Comparison of ENCODE assay signal across 8 cellular contexts in genomic region chr1:200409203-200409760, GRCh38. TPM values are rescaled to one million over a fixed set of nuclear protein-coding genes. Genes with fewer than 3 reads are reported as not detected.
DNase-seq lines count a peak whose midpoint lies in the region; ATAC-seq, FAIRE-seq and TF ChIP-seq lines count a peak whose summit lies in the region.

No MANE protein-coding gene starts in this region.

- intact Hi-C loops in endothelial cell of umbilical vein (cut with micrococcal nuclease) = loop anchor here (5.0 kb wide), 1 partner anchor 272 kb away; no protein-coding TSS in a partner anchor
- intact Hi-C loops in naive thymus-derived CD4-positive, alpha-beta T cell (cut with micrococcal nuclease) = loop anchor here in 1 of 2 donors (10.0 kb wide), 1 partner anchor 746 kb away; the partner anchor contains the start of gene TMEM9

- peak overlapping the region; percentile 95 for H2AFZ ChIP-seq in endothelial cell of umbilical vein (ENCODE audit: low read depth, low read length)

- H3K36me3 ChIP-seq in endothelial cell of umbilical vein (ENCODE audit: control insufficient read depth in 2 of 2, extremely low read depth in 1 of 2, insufficient read depth in 2 of 2, low read length in 2 of 2) = peaks cover 2 to 18% of the 10 kb centered on the region in 2 experiments
- H3K36me3 ChIP-seq in naive thymus-derived CD4-positive, alpha-beta T cell (ENCODE audit: control insufficient read depth in 2 of 3, insufficient read depth in 3 of 3, low read length in 3 of 3) = peaks cover 0 to 10% (median 0%) of the 10 kb centered on the region in 3 experiments

- H3K79me2 ChIP-seq in endothelial cell of umbilical vein (ENCODE audit: control insufficient read depth, insufficient read depth, low read length) = peaks cover 51% of the 10 kb centered on the region

- H3K9me3 Mint-ChIP-seq in activated CD4-positive, alpha-beta T cell treated with anti-CD3 and anti-CD28 coated beads, Interleukin-2, amount 10 ng/mL, durations not matched to agents 7 days and 5 days = peaks cover 3% of the 10 kb centered on the region
- H3K9me3 Mint-ChIP-seq in naive thymus-derived CD4-positive, alpha-beta T cell = peaks cover 0 to 7% (median 2%) of the 10 kb centered on the region in 11 donors
- no peaks in the 10 kb centered on the region for H3K9me3 Mint-ChIP-seq in stimulated activated naive CD8-positive, alpha-beta T cell treated with anti-CD3 and anti-CD28 coated beads, Interleukin-15, amount 100 ng/mL, for 72 hours

- H3K4me1 ChIP-seq in endothelial cell of umbilical vein (ENCODE audit: control insufficient read depth, extremely low read depth, insufficient read depth, low read length) = peaks cover 34% of the 10 kb centered on the region
- H3K4me1 ChIP-seq in naive thymus-derived CD4-positive, alpha-beta T cell (ENCODE audit: control insufficient read depth in 2 of 2, insufficient read depth in 2 of 2, low read length in 2 of 2) = peaks cover 36 to 37% of the 10 kb centered on the region in 2 donors

- TF ChIP-seq POLR2A in endothelial cell of umbilical vein (IDR thresholded peaks at IDR 0.05; ENCODE audit: low read depth, low read length) = no peak

- CTCF ChIA-PET in activated CD4-positive, alpha-beta T cell treated with anti-CD3 and anti-CD28 coated beads, Interleukin-2, amount 10 ng/mL, durations not matched to agents 7 days and 5 days (lab: Charles Lee) = interaction anchor here (1.2 kb wide), 1 partner anchor 32 kb away, joined by 4 read pairs; no protein-coding TSS in a partner anchor
- CTCF ChIA-PET in endothelial cell of umbilical vein (lab: Charles Lee) = interaction anchor here (1.0 to 1.4 kb wide), 3 partner anchors 12 to 81 kb away, joined by 3 to 5 read pairs (median 3); no protein-coding TSS in a partner anchor
- CTCF ChIA-PET in naive thymus-derived CD4-positive, alpha-beta T cell (lab: Charles Lee) = interaction anchor here (1.3 kb wide), 1 partner anchor 105 kb away, joined by 4 read pairs; no protein-coding TSS in a partner anchor

- H3K9me1 ChIP-seq in endothelial cell of umbilical vein (replicated peaks; ENCODE audit: control insufficient read depth, extremely low read depth, insufficient read depth, low read length) = no peaks in the 10 kb centered on the region

- ATAC-seq in GM19023 (IDR thresholded peaks at IDR 0.05; ENCODE audit: unreplicated experiment) = peak; percentile 37
- ATAC-seq in HG03280 (IDR thresholded peaks at IDR 0.05; ENCODE audit: unreplicated experiment) = peak; percentile 32
- peak; percentile 44 for ATAC-seq in naive thymus-derived CD4-positive, alpha-beta T cell
- ATAC-seq in stimulated activated naive CD8-positive, alpha-beta T cell treated with anti-CD3 and anti-CD28 coated beads, Interleukin-15, amount 100 ng/mL, for 72 hours = peak; percentile 45

- DNase-seq in ACHN = peak; percentile 29
- DNase-seq in activated CD4-positive, alpha-beta T cell treated with anti-CD3 and anti-CD28 coated beads, Interleukin-2, amount 10 ng/mL, durations not matched to agents 7 days and 5 days = peak; percentile 34
- peak; percentile 59 for DNase-seq in endothelial cell of umbilical vein (ENCODE audit: low read depth, low spot score)
- DNase-seq in naive thymus-derived CD4-positive, alpha-beta T cell = peak in 1 of 9 donors; percentile 33
- DNase-seq in stimulated activated naive CD8-positive, alpha-beta T cell treated with anti-CD3 and anti-CD28 coated beads, Interleukin-15, amount 100 ng/mL, for 72 hours = peak; percentile 39 to 44
- DNase-seq in RCC 7860 (ENCODE audit: low spot score) = no peak

- peak overlapping the region; percentile 97 for H3K4me3 Mint-ChIP-seq in activated CD4-positive, alpha-beta T cell treated with anti-CD3 and anti-CD28 coated beads, Interleukin-2, amount 10 ng/mL, durations not matched to agents 7 days and 5 days
- H3K4me3 Mint-ChIP-seq in naive thymus-derived CD4-positive, alpha-beta T cell = peak overlapping the region; percentile 93 to 100 (median 98)
- peak overlapping the region; percentile 87 to 89 for H3K4me3 Mint-ChIP-seq in stimulated activated naive CD8-positive, alpha-beta T cell treated with anti-CD3 and anti-CD28 coated beads, Interleukin-15, amount 100 ng/mL, for 72 hours

- H3K4me2 ChIP-seq in endothelial cell of umbilical vein (ENCODE audit: insufficient read depth, low read length) = peak overlapping the region; percentile 86

- dilution Hi-C loops in endothelial cell of umbilical vein (cut with MboI; ENCODE audit: extremely low pct_ligation_motif_present, low sequenced_read_pairs) = no loop called here

- POLR2A ChIA-PET in activated CD4-positive, alpha-beta T cell treated with anti-CD3 and anti-CD28 coated beads, Interleukin-2, amount 10 ng/mL, durations not matched to agents 7 days and 5 days (lab: Charles Lee) = no interaction called here
- POLR2A ChIA-PET in endothelial cell of umbilical vein (lab: Charles Lee) = no interaction called here
- POLR2A ChIA-PET in naive thymus-derived CD4-positive, alpha-beta T cell (lab: Charles Lee) = interaction anchor here (0.6 kb wide), 1 partner anchor 105 kb away, joined by 4 read pairs; no protein-coding TSS in a partner anchor

- in situ Hi-C loops in ACHN (cut with HindIII; ENCODE audit: low pct_ligation_motif_present, low pct_unique_long_range_greater_than_20kb, low sequenced_read_pairs) = no loop called here

- H3K27me3 Mint-ChIP-seq in activated CD4-positive, alpha-beta T cell treated with anti-CD3 and anti-CD28 coated beads, Interleukin-2, amount 10 ng/mL, durations not matched to agents 7 days and 5 days = peaks cover 7% of the 10 kb centered on the region
- peaks cover 0 to 12% (median 0%) of the 10 kb centered on the region in 5 donors for H3K27me3 Mint-ChIP-seq in naive thymus-derived CD4-positive, alpha-beta T cell
- H3K27me3 Mint-ChIP-seq in stimulated activated naive CD8-positive, alpha-beta T cell treated with anti-CD3 and anti-CD28 coated beads, Interleukin-15, amount 100 ng/mL, for 72 hours = no peaks in the 10 kb centered on the region

- peaks cover 55% of the 10 kb centered on the region for H3K4me1 Mint-ChIP-seq in activated CD4-positive, alpha-beta T cell treated with anti-CD3 and anti-CD28 coated beads, Interleukin-2, amount 10 ng/mL, durations not matched to agents 7 days and 5 days
- H3K4me1 Mint-ChIP-seq in naive thymus-derived CD4-positive, alpha-beta T cell = peaks cover 36 to 69% (median 58%) of the 10 kb centered on the region in 7 donors
- H3K4me1 Mint-ChIP-seq in stimulated activated naive CD8-positive, alpha-beta T cell treated with anti-CD3 and anti-CD28 coated beads, Interleukin-15, amount 100 ng/mL, for 72 hours = peaks cover 55% of the 10 kb centered on the region

- H3K4me3 ChIP-seq in endothelial cell of umbilical vein (replicated peaks in 1 of 3; ENCODE audit: insufficient read depth in 1 of 3, low read depth in 1 of 3, low read length in 3 of 3) = peak overlapping the region; percentile 87 to 98 (median 95)
- H3K4me3 ChIP-seq in naive thymus-derived CD4-positive, alpha-beta T cell (ENCODE audit: low read length) = peak overlapping the region; percentile 69

- H3K9ac ChIP-seq in endothelial cell of umbilical vein (replicated peaks; ENCODE audit: extremely low read depth, insufficient read depth, low read length) = peak overlapping the region; percentile 98

- peaks cover 13% of the 10 kb centered on the region for H4K20me1 ChIP-seq in endothelial cell of umbilical vein (replicated peaks; ENCODE audit: control insufficient read depth, extremely low read depth, insufficient read depth, low read length)

- TF ChIP-seq CTCF in endothelial cell of umbilical vein (IDR thresholded peaks at IDR 0.05; ENCODE audit: extremely low read depth in 1 of 2, insufficient read depth in 1 of 2, low read depth in 1 of 2, low read length in 2 of 2) = no peak

- H3K9me3 ChIP-seq in endothelial cell of umbilical vein (replicated peaks; ENCODE audit: control insufficient read depth, insufficient read depth, low read length) = no peaks in the 10 kb centered on the region
- H3K9me3 ChIP-seq in naive thymus-derived CD4-positive, alpha-beta T cell (ENCODE audit: control insufficient read depth in 2 of 3, low read length in 3 of 3) = no peaks in the 10 kb centered on the region

- BruUV-seq in endothelial cell of umbilical vein (replicated peaks; lab: Mats Ljungman, UMichigan) = no TSS peak

- H3K36me3 Mint-ChIP-seq in activated CD4-positive, alpha-beta T cell treated with anti-CD3 and anti-CD28 coated beads, Interleukin-2, amount 10 ng/mL, durations not matched to agents 7 days and 5 days (ENCODE audit: low read depth) = peaks cover 46% of the 10 kb centered on the region
- H3K36me3 Mint-ChIP-seq in naive thymus-derived CD4-positive, alpha-beta T cell = peaks cover 6 to 40% (median 30%) of the 10 kb centered on the region in 5 donors

- peak overlapping the region; percentile 86 for H3K27ac ChIP-seq in endothelial cell of umbilical vein (ENCODE audit: insufficient read depth, low read depth, low read length)
- H3K27ac ChIP-seq in naive thymus-derived CD4-positive, alpha-beta T cell (ENCODE audit: low read depth, low read length) = peak overlapping the region; percentile 86

- peak overlapping the region; percentile 94 for H3K27ac Mint-ChIP-seq in activated CD4-positive, alpha-beta T cell treated with anti-CD3 and anti-CD28 coated beads, Interleukin-2, amount 10 ng/mL, durations not matched to agents 7 days and 5 days
- peak overlapping the region; percentile 92 to 99 (median 97) for H3K27ac Mint-ChIP-seq in naive thymus-derived CD4-positive, alpha-beta T cell
- peak overlapping the region; percentile 98 to 99 for H3K27ac Mint-ChIP-seq in stimulated activated naive CD8-positive, alpha-beta T cell treated with anti-CD3 and anti-CD28 coated beads, Interleukin-15, amount 100 ng/mL, for 72 hours

- FAIRE-seq in endothelial cell of umbilical vein (lab: Jason Lieb, UNC) = no peak
- FAIRE-seq in RCC 7860 (lab: Jason Lieb, UNC) = no peak

- no peaks in the 10 kb centered on the region for H3K27me3 ChIP-seq in endothelial cell of umbilical vein (ENCODE audit: control insufficient read depth in 2 of 2, insufficient read depth in 2 of 2, low read length in 2 of 2)
- H3K27me3 ChIP-seq in naive thymus-derived CD4-positive, alpha-beta T cell (ENCODE audit: control insufficient read depth in 2 of 2, insufficient read depth in 2 of 2, low read length in 2 of 2) = no peaks in the 10 kb centered on the region

RNA-seq across cellular contexts. Expression of gene ZNF281, which starts 0.6 kb away (rescaled TPM):
- total RNA-seq in activated CD4-positive, alpha-beta T cell treated with anti-CD3 and anti-CD28 coated beads, Interleukin-2, amount 10 ng/mL, durations not matched to agents 7 days and 5 days = 10 to 100 TPM; 15.2 to 17.6 TPM
- 22.3 and 23.2 TPM in 2 replicates for total RNA-seq in endothelial cell of umbilical vein
- 3.8 and 5.2 TPM in 2 replicates for polyA plus RNA-seq in endothelial cell of umbilical vein
- polyA plus RNA-seq in endothelial cell of umbilical vein (2011; cell fraction: cytosol; rRNA removed) = 4.5 and 4.7 TPM in 2 replicates
- 9.0 and 10.6 TPM in 2 replicates for polyA plus RNA-seq in endothelial cell of umbilical vein (2011; cell fraction: nucleus; rRNA removed)
- 9.9 and 11.0 TPM in 2 replicates for polyA plus RNA-seq in endothelial cell of umbilical vein (2012)
- polyA minus RNA-seq in endothelial cell of umbilical vein = 13.4 and 14.6 TPM in 2 replicates
- 9.5 TPM for polyA minus RNA-seq in endothelial cell of umbilical vein (2011; cell fraction: cytosol; rRNA and poly(A)+ RNA removed)
- 16.6 and 22.8 TPM in 2 replicates for polyA minus RNA-seq in endothelial cell of umbilical vein (2011; cell fraction: nucleus; rRNA and poly(A)+ RNA removed)
- total RNA-seq in naive thymus-derived CD4-positive, alpha-beta T cell = 10 to 100 TPM; 16.3 to 27.6 (median 25.8) TPM
- polyA plus RNA-seq in naive thymus-derived CD4-positive, alpha-beta T cell = 10 to 100 TPM; 28.1 to 35.3 TPM
